Comparison of ENCODE assay signal across 19 cellular contexts in genomic region chr22:33005476-33005875, GRCh38. TPM values are rescaled to one million over a fixed set of nuclear protein-coding genes. Genes with fewer than 3 reads are reported as not detected.
A peak's percentile ranks its signal among the peaks of the same experiment; 100 is the strongest.
DNase-seq lines count a peak whose midpoint lies in the region; ATAC-seq and TF ChIP-seq lines count a peak whose summit lies in the region.
"Had no signal": no experiment of that assay in that cellular context is flagged by ENCODE, and none has a peak within 500 bp of the region (broad histone marks: within the 10 kb centered on the region; RNA-seq: fewer than 3 reads in every experiment).

No MANE protein-coding gene starts in this region.

- no peaks in the 10 kb centered on the region for H4K20me1 ChIP-seq in mammary epithelial cell (ENCODE audit: insufficient read depth, low read length)
- H4K20me1 ChIP-seq: BLaER1 treated with 17β-estradiol and CSF1 and Interleukin-3, amounts not matched to agents 10 nM and 100 nM had no signal

- H3K4me3 Mint-ChIP-seq in MCF 10A (ENCODE audit: unreplicated experiment) (peak overlapping the region; percentile 23), osteocyte (ENCODE audit: unreplicated experiment) (no peak overlapping the region), natural killer cell (no peak overlapping the region)
- H3K4me3 Mint-ChIP-seq: B cell; CD4-positive, alpha-beta T cell; CD8-positive, alpha-beta T cell had no signal

- ATAC-seq in heart left ventricle (no peak), natural killer cell (no peak)
- ATAC-seq: A549; CD8-positive, alpha-beta T cell had no signal

- no peak for TF ChIP-seq CTCF in MCF 10A (IDR thresholded peaks at IDR 0.05; ENCODE audit: unreplicated experiment)
- TF ChIP-seq CTCF in mammary epithelial cell (conservative IDR thresholded peaks at IDR 0.05 in 1 of 2, IDR thresholded peaks at IDR 0.05 in 1 of 2; ENCODE audit: extremely low read depth in 1 of 2, insufficient read depth in 1 of 2, low read depth in 1 of 2, low read length in 2 of 2) = no peak
- no peak for TF ChIP-seq CTCF in right atrium auricular region (IDR thresholded peaks at IDR 0.05)
- no peak for TF ChIP-seq CTCF in heart left ventricle (IDR thresholded peaks at IDR 0.05)
- no peak for TF ChIP-seq CTCF in osteocyte (IDR thresholded peaks at IDR 0.05)
- no peak for TF ChIP-seq CTCF in natural killer cell (IDR thresholded peaks at IDR 0.05)

- no peak overlapping the region for H2AFZ ChIP-seq in mammary epithelial cell (ENCODE audit: low read depth, low read length)

- WGBS in mammary epithelial cell (ENCODE audit: low coverage, missing lambda C conversion rate) = 78% methylated on average over 2 of the region's 2 CpGs
- 75 to 86% (median 82%) methylated on average over 2 of the region's 2 CpGs for WGBS in heart left ventricle, 4 donors

- H3K36me3 ChIP-seq in mammary epithelial cell (ENCODE audit: insufficient read depth, low read length) = no peaks in the 10 kb centered on the region
- H3K36me3 ChIP-seq in right atrium auricular region = no peaks in the 10 kb centered on the region
- no peaks in the 10 kb centered on the region for H3K36me3 ChIP-seq in heart left ventricle

- intact Hi-C loops in MCF 10A (cut with micrococcal nuclease) = no loop called here
- intact Hi-C loops in mammary epithelial cell (cut with micrococcal nuclease) = no loop called here
- intact Hi-C loops in heart left ventricle (cut with DNase I) = no loop called here
- intact Hi-C loops in natural killer cell (cut with micrococcal nuclease) = no loop called here

- no peak for TF ChIP-seq POLR2A in heart left ventricle (IDR thresholded peaks at IDR 0.05)

- BruUV-seq in MCF 10A (replicated peaks; lab: Mats Ljungman, UMichigan) (no TSS peak), mammary epithelial cell (replicated peaks; lab: Mats Ljungman, UMichigan) (no TSS peak)

- H3K27me3 ChIP-seq in mammary epithelial cell (ENCODE audit: insufficient read depth, low read length) = no peaks in the 10 kb centered on the region
- no peaks in the 10 kb centered on the region for H3K27me3 ChIP-seq in right atrium auricular region
- no peaks in the 10 kb centered on the region for H3K27me3 ChIP-seq in heart left ventricle
- H3K27me3 ChIP-seq: BLaER1 treated with 17β-estradiol and CSF1 and Interleukin-3, amounts not matched to agents 10 nM and 100 nM had no signal

- H3K27me3 Mint-ChIP-seq in MCF 10A (ENCODE audit: insufficient read depth, unreplicated experiment) = no peaks in the 10 kb centered on the region
- H3K27me3 Mint-ChIP-seq in osteocyte (ENCODE audit: unreplicated experiment) = peaks cover 19% of the 10 kb centered on the region
- H3K27me3 Mint-ChIP-seq in natural killer cell (ENCODE audit: low read depth in 2 of 2) = peaks cover 0 to 6% of the 10 kb centered on the region in 2 donors

- H3K27ac Mint-ChIP-seq in MCF 10A (ENCODE audit: low read depth, unreplicated experiment) = no peak overlapping the region
- H3K27ac Mint-ChIP-seq in osteocyte (ENCODE audit: unreplicated experiment) = no peak overlapping the region
- no peak overlapping the region for H3K27ac Mint-ChIP-seq in natural killer cell
- H3K27ac Mint-ChIP-seq: B cell; CD4-positive, alpha-beta T cell; CD8-positive, alpha-beta T cell had no signal

- H3K9me3 Mint-ChIP-seq in MCF 10A (ENCODE audit: unreplicated experiment) (no peaks in the 10 kb centered on the region), osteocyte (ENCODE audit: unreplicated experiment) (no peaks in the 10 kb centered on the region), natural killer cell (no peaks in the 10 kb centered on the region)
- H3K9me3 Mint-ChIP-seq: CD4-positive, alpha-beta T cell; CD8-positive, alpha-beta T cell had no signal

- no peaks in the 10 kb centered on the region for H3K36me3 Mint-ChIP-seq in MCF 10A (ENCODE audit: insufficient read depth, unreplicated experiment)
- H3K36me3 Mint-ChIP-seq in osteocyte (ENCODE audit: unreplicated experiment) = no peaks in the 10 kb centered on the region
- H3K36me3 Mint-ChIP-seq in natural killer cell = no peaks in the 10 kb centered on the region
- H3K36me3 Mint-ChIP-seq: CD8-positive, alpha-beta T cell had no signal

- DNase-seq in MCF 10A (ENCODE audit: unreplicated experiment) (no peak), mammary epithelial cell (no peak), right atrium auricular region (ENCODE audit: low spot score) (peak; percentile 4), heart left ventricle (no peak), osteocyte (ENCODE audit: extremely low spot score, unreplicated experiment) (peak; percentile 56), glomerular visceral epithelial cell (ENCODE audit: extremely low spot score) (no peak), natural killer cell (no peak)
- DNase-seq: AML-193; Caco-2; Calu3; CD4-positive, alpha-beta T cell; CD8-positive, alpha-beta T cell; DMS79 treated with DMSO at 0.1 percent for 48 hours; GF-D8 had no signal

- POLR2A ChIA-PET in MCF 10A (lab: Yijun Ruan, JAX) = interaction anchor here (0.7 to 2.0 kb wide), 6 partner anchors 9 to 530 kb away, joined by 3 to 11 read pairs (median 4); partner anchors contain the start of gene FBXO7

- H3K4me1 Mint-ChIP-seq in MCF 10A (ENCODE audit: insufficient read depth, unreplicated experiment) (peaks cover 30% of the 10 kb centered on the region), osteocyte (ENCODE audit: unreplicated experiment) (no peaks in the 10 kb centered on the region), natural killer cell (no peaks in the 10 kb centered on the region)

- H3K9me3 ChIP-seq in mammary epithelial cell (replicated peaks; ENCODE audit: insufficient read depth, low read length) (peaks cover 2% of the 10 kb centered on the region), right atrium auricular region (no peaks in the 10 kb centered on the region), heart left ventricle (no peaks in the 10 kb centered on the region)
- H3K9me3 ChIP-seq: A549, Caco-2 had no signal

- H3K9ac ChIP-seq in mammary epithelial cell (ENCODE audit: insufficient read depth, low read length) = no peak overlapping the region
- H3K9ac ChIP-seq: BLaER1 treated with 17β-estradiol and CSF1 and Interleukin-3, amounts not matched to agents 10 nM and 100 nM had no signal

- H3K4me1 ChIP-seq in mammary epithelial cell (ENCODE audit: insufficient read depth, low read length) (peaks cover 18% of the 10 kb centered on the region), right atrium auricular region (peaks cover 0 to 4% of the 10 kb centered on the region in 2 donors), heart left ventricle (peaks cover 0 to 5% (median 0%) of the 10 kb centered on the region in 12 donors)
- H3K4me1 ChIP-seq: A549, Caco-2 had no signal

- H3K27ac ChIP-seq in mammary epithelial cell (ENCODE audit: insufficient read depth, low read depth, low read length) (no peak overlapping the region), right atrium auricular region (no peak overlapping the region), heart left ventricle (no peak overlapping the region)
- H3K27ac ChIP-seq: 22Rv1; A549; BLaER1 treated with 17β-estradiol and CSF1 and Interleukin-3, amounts not matched to agents 10 nM and 100 nM; C4-2B had no signal

- dilution Hi-C loops in mammary epithelial cell (cut with HindIII; ENCODE audit: low sequenced_read_pairs) = no loop called here

- in situ Hi-C loops in mammary epithelial cell (cut with MboI; ENCODE audit: low sequenced_read_pairs in 2 of 2) = no loop called here

- H3K4me2 ChIP-seq in mammary epithelial cell (ENCODE audit: insufficient read depth, low read depth, low read length) = no peak overlapping the region
- H3K4me2 ChIP-seq: A549; BLaER1 treated with 17β-estradiol and CSF1 and Interleukin-3, amounts not matched to agents 10 nM and 100 nM had no signal

- H3K4me3 ChIP-seq in mammary epithelial cell (replicated peaks in 1 of 3; ENCODE audit: insufficient read depth in 1 of 3, low read depth in 2 of 3, low read length in 3 of 3) = no peak overlapping the region
- H3K4me3 ChIP-seq in right atrium auricular region = no peak overlapping the region
- no peak overlapping the region for H3K4me3 ChIP-seq in heart left ventricle
- H3K4me3 ChIP-seq: A549; BLaER1 treated with 17β-estradiol and CSF1 and Interleukin-3, amounts not matched to agents 10 nM and 100 nM had no signal

- CTCF ChIA-PET in MCF 10A (lab: Yijun Ruan, JAX) = interaction anchor here (0.8 to 4.1 kb wide), 10 partner anchors 9 to 476 kb away, joined by 3 to 29 read pairs (median 6); no protein-coding TSS in a partner anchor
- CTCF ChIA-PET in mammary epithelial cell (lab: Charles Lee; ENCODE audit: low non-redundant PET) = no interaction called here

- H3K79me2 ChIP-seq in mammary epithelial cell (ENCODE audit: insufficient read depth, low read length) = no peaks in the 10 kb centered on the region

RNA-seq across cellular contexts. Expression of gene SYN3, which starts 52.7 kb away (rescaled TPM):
- total RNA-seq in MCF 10A (2022) (1.4 TPM in 1 of 2 replicates, not detected in the other), mammary epithelial cell (not detected), right atrium auricular region (under 1 TPM; 0.44 to 0.51 TPM), heart left ventricle (under 1 TPM in 5 of 9 donors, not detected in 4; 0.13 to 0.84 (median 0.28) TPM), osteocyte (not detected in 2 replicates), natural killer cell (under 1 TPM in 1 of 3 donors, not detected in 2; 0.78 TPM)
- polyA plus RNA-seq in mammary epithelial cell (not detected), heart left ventricle (under 1 TPM; 0.15 to 0.17 TPM)
- polyA minus RNA-seq in mammary epithelial cell = not detected
- total RNA-seq: Caco-2; Calu3; CD4-positive, alpha-beta T cell; CD8-positive, alpha-beta T cell had no signal

Comparison
In these comparisons a context has a peak if more than half of its experiments do, and no peak if none do; other contexts are left out.
1. DNase-seq: peak in right atrium auricular region (single experiment) and osteocyte (single experiment); none in MCF 10A (single experiment), mammary epithelial cell (single experiment), heart left ventricle (0 of 5), glomerular visceral epithelial cell (single experiment) and natural killer cell (single experiment).